12 cellular contexts compared by ENCODE assay signal in the genomic region with DNA sequence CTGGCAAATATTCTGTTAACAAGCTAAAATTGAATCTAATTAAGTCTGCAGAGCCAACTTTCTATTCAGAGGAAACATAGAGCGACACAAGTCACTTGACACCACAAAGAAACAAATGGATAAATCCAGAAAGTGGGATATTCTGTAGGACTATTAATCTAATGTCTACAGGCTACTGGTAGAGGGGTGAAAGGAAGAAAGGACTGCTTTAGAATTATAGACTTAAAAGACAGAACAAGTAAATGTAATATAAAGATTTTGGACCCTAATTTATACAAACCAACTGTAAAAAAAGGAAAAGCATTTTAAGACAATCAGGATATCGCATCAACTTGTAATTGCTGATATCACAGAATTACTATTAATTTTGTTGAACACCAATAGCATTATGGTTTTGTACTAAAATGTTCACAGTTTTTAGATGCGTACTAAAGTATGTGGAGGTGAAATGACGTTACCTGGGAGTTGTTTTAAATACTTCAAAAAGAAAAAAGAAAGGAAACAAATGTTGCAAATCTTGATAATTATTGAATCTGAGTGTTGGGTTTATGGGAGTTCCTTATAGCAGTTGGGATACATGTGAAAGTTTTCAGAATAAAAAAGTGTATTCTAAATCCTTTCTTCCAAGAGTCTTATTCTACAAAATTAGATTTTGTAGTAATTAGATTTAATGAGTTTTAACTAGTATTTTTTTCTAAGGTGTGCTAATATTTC.
A peak's percentile ranks its signal among the peaks of the same experiment; 100 is the strongest.
DNase-seq lines count a peak whose midpoint lies in the region; ATAC-seq, FAIRE-seq and TF ChIP-seq lines count a peak whose summit lies in the region.
"Had no signal": no experiment of that assay in that cellular context is flagged by ENCODE, and none has a peak within 500 bp of the region (broad histone marks: within the 10 kb centered on the region; RNA-seq: fewer than 3 reads in every experiment).

No MANE protein-coding gene starts in this region.

- H3K79me1 ChIP-seq in mesenchymal stem cell (replicated peaks; ENCODE audit: low read length, poor library complexity, severe bottlenecking): peaks cover 7% of the 10 kb centered on the region

- H3K18ac ChIP-seq in mesenchymal stem cell (ENCODE audit: low read depth in 1 of 2, low read length in 2 of 2): no peak overlapping the region

- TF ChIP-seq POLR2A in HepG2 (IDR thresholded peaks at IDR 0.05; ENCODE audit: insufficient read depth in 1 of 2, low read depth in 2 of 2, low read length in 2 of 2) (no peak), right lobe of liver (IDR thresholded peaks at IDR 0.05) (no peak), uterus (IDR thresholded peaks at IDR 0.05) (no peak)

- H3K14ac ChIP-seq in mesenchymal stem cell (ENCODE audit: low read length in 2 of 2): no peak overlapping the region

- no peak for TF ChIP-seq RAD21 in HepG2 (CRISPR knock-in tag; IDR thresholded peaks at IDR 0.05)

- H3K4me1 ChIP-seq in HepG2 (ENCODE audit: insufficient read depth, low read length) (no peaks in the 10 kb centered on the region), right lobe of liver (no peaks in the 10 kb centered on the region), ascending aorta (peaks cover 4 to 37% of the 10 kb centered on the region in 2 donors), mesenchymal stem cell (ENCODE audit: control insufficient read depth, insufficient read depth, low read depth, low read length) (peaks cover 3% of the 10 kb centered on the region), uterus (peaks cover 0 to 7% of the 10 kb centered on the region in 2 donors)

- no peak overlapping the region for H2BK15ac ChIP-seq in mesenchymal stem cell (ENCODE audit: low read depth, poor library complexity, severe bottlenecking)

- no TSS peak for BruUV-seq in HepG2 (replicated peaks; lab: Mats Ljungman, UMichigan)

- intact Hi-C loops in HepG2 (cut with micrococcal nuclease; ENCODE audit: unreplicated experiment): no loop called here
- intact Hi-C loops in right lobe of liver (cut with DNase I): no loop called here
- intact Hi-C loops in ascending aorta (cut with DNase I): loop anchor here (1.0 to 10.0 kb wide), 4 partner anchors 92 to 299 kb away; no protein-coding TSS in a partner anchor
- intact Hi-C loops in uterus (cut with DNase I; ENCODE audit: low total_unique reads): no loop called here

- H3K36me3 ChIP-seq in HepG2 (replicated peaks in 1 of 2; ENCODE audit: control insufficient read depth in 1 of 2, insufficient read depth in 2 of 2, low read length in 2 of 2) (0 out of 5 replicates have a peak, but pooled peaks cover 1 to 9% of the 10 kb centered on the region in 2 experiments), right lobe of liver (peaks cover 0 to 4% (median 0%) of the 10 kb centered on the region in 4 donors), ascending aorta (no peaks in the 10 kb centered on the region), mesenchymal stem cell (ENCODE audit: control insufficient read depth in 1 of 2, insufficient read depth in 2 of 2, low read depth in 1 of 2, low read length in 2 of 2) (no peaks in the 10 kb centered on the region), uterus (no peaks in the 10 kb centered on the region), MG63 (peaks cover 4% of the 10 kb centered on the region; the same call in 1 of the 2 replicates)

- H3K4me2 ChIP-seq in HepG2 (ENCODE audit: low read depth, low read length) (no peak overlapping the region), mesenchymal stem cell (ENCODE audit: low read length, poor library complexity, severe bottlenecking) (no peak overlapping the region)

- H4K8ac ChIP-seq in mesenchymal stem cell (ENCODE audit: low read length): no peak overlapping the region

- H3K9me3 ChIP-seq in HepG2 (ENCODE audit: low read length) (no peaks in the 10 kb centered on the region), right lobe of liver (no peaks in the 10 kb centered on the region), ascending aorta (no peaks in the 10 kb centered on the region), mesenchymal stem cell (ENCODE audit: control insufficient read depth, low read length) (no peaks in the 10 kb centered on the region), uterus (no peaks in the 10 kb centered on the region), MG63 (no peaks in the 10 kb centered on the region)

- WGBS in HepG2 (ENCODE audit: low lambda C conversion rate): 98% methylated on average over 4 of the region's 4 CpGs
- 73% methylated on average over 4 of the region's 4 CpGs for WGBS in right lobe of liver (ENCODE audit: insufficient coverage, low coverage, low lambda C conversion rate, missing lambda C conversion rate)
- 94% methylated on average over 2 of the region's 4 CpGs for WGBS in mesenchymal stem cell

- H3K4ac ChIP-seq in mesenchymal stem cell (ENCODE audit: low read depth in 1 of 2, low read length in 2 of 2): no peak overlapping the region

- in situ Hi-C loops in HepG2 (cut with HindIII; ENCODE audit: extremely low pct_ligation_motif_present, low pct_unique_long_range_greater_than_20kb): no loop called here

- H3K9ac ChIP-seq in HepG2 (ENCODE audit: insufficient read depth, low read depth, low read length) (no peak overlapping the region), mesenchymal stem cell (ENCODE audit: low read length) (peak overlapping the region; percentile 87)

- TF ChIP-seq EP300 in HepG2 (IDR thresholded peaks at IDR 0.05; ENCODE audit: low read depth in 2 of 2, low read length in 2 of 2) (no peak), HepG2 (CRISPR knock-in tag; IDR thresholded peaks at IDR 0.05; ENCODE audit: borderline replicate concordance) (no peak)

- H2AFZ ChIP-seq in HepG2 (ENCODE audit: low read length) (no peak overlapping the region), mesenchymal stem cell (ENCODE audit: low read depth, low read length) (no peak overlapping the region)

- CTCF ChIA-PET in HepG2 (lab: Yijun Ruan, JAX; ENCODE audit: low intra/inter-chr PET ratio, low total read pairs): no interaction called here

- H4K91ac ChIP-seq in mesenchymal stem cell (ENCODE audit: low read length): no peak overlapping the region

- ATAC-seq in HepG2 (no peak), right lobe of liver (no peak)

- H3K4me3 ChIP-seq in HepG2 (replicated peaks in 1 of 3; ENCODE audit: insufficient read depth in 1 of 3, low read depth in 2 of 3, low read length in 3 of 3) (no peak overlapping the region), right lobe of liver (no peak overlapping the region), ascending aorta (no peak overlapping the region), mesenchymal stem cell (ENCODE audit: insufficient read depth in 1 of 2, low read depth in 1 of 2, low read length in 2 of 2) (peak overlapping the region in 1 of 2 experiments; percentile 13), uterus (no peak overlapping the region), MG63 (no peak overlapping the region)

- H2BK12ac ChIP-seq in mesenchymal stem cell (ENCODE audit: low read length in 2 of 2): no peak overlapping the region

- TF ChIP-seq CTCF in HepG2 (CRISPR knock-in tag; IDR thresholded peaks at IDR 0.05): no peak
- no peak for TF ChIP-seq CTCF in right lobe of liver (IDR thresholded peaks at IDR 0.05)
- TF ChIP-seq CTCF in ascending aorta (IDR thresholded peaks at IDR 0.05): no peak
- TF ChIP-seq CTCF in uterus (IDR thresholded peaks at IDR 0.05): no peak

- no peak overlapping the region for H2BK120ac ChIP-seq in mesenchymal stem cell (ENCODE audit: low read depth, low read length)

- no peak overlapping the region for H2BK5ac ChIP-seq in mesenchymal stem cell (ENCODE audit: low read depth, low read length, poor library complexity, severe bottlenecking)

- no peak overlapping the region for H3K23ac ChIP-seq in mesenchymal stem cell (ENCODE audit: low read length in 2 of 2)

- DNase-seq in HepG2 (ENCODE audit: low spot score) (no peak), right lobe of liver (no peak), ascending aorta (ENCODE audit: low spot score in 2 of 2) (no peak), mesenchymal stem cell (no peak), uterus (no peak), hippocampal formation (lab: John Stamatoyannopoulos, UW) (no peak), DMS153 treated with DMSO at 0.1 percent for 48 hours (lab: John Stamatoyannopoulos, UW; ENCODE audit: unreplicated experiment) (no peak), MG63 (no peak)
- DNase-seq: activated CD4-positive, alpha-beta T cell treated with anti-CD3 and anti-CD28 coated beads, Interleukin-2, amount 50 U/mL, for 4 hours; NCI-H1417; occipital lobe had no signal

- no peaks in the 10 kb centered on the region for H3K79me2 ChIP-seq in HepG2 (ENCODE audit: insufficient read depth, low read length)

- no peaks in the 10 kb centered on the region for H4K20me1 ChIP-seq in HepG2 (ENCODE audit: insufficient read depth, low read length)

- no peak overlapping the region for H3K27ac ChIP-seq in HepG2 (ENCODE audit: extremely low read length, insufficient read depth, low read length)
- no peak overlapping the region for H3K27ac ChIP-seq in right lobe of liver
- H3K27ac ChIP-seq in ascending aorta: peak overlapping the region; percentile 73 to 76
- H3K27ac ChIP-seq in mesenchymal stem cell (ENCODE audit: low read length, poor library complexity, severe bottlenecking): no peak overlapping the region
- H3K27ac ChIP-seq in uterus: peak overlapping the region; percentile 66 to 83

- H3K27me3 ChIP-seq in HepG2 (ENCODE audit: control insufficient read depth in 1 of 2, insufficient read depth in 2 of 2, low read length in 2 of 2): no peaks in the 10 kb centered on the region
- H3K27me3 ChIP-seq in right lobe of liver: no peaks in the 10 kb centered on the region
- H3K27me3 ChIP-seq in ascending aorta: no peaks in the 10 kb centered on the region
- no peaks in the 10 kb centered on the region for H3K27me3 ChIP-seq in mesenchymal stem cell (ENCODE audit: control insufficient read depth in 1 of 2, insufficient read depth in 1 of 2, low read length in 2 of 2)
- no peaks in the 10 kb centered on the region for H3K27me3 ChIP-seq in uterus
- no peaks in the 10 kb centered on the region for H3K27me3 ChIP-seq in MG63

- POLR2A ChIA-PET in HepG2 (lab: Yijun Ruan, JAX): no interaction called here

- H2AK5ac ChIP-seq in mesenchymal stem cell (ENCODE audit: low read length, severe bottlenecking): no peak overlapping the region

- no peak for FAIRE-seq in HepG2 (lab: Jason Lieb, UNC)
- FAIRE-seq: GM18507 had no signal

TF ChIP-seq in HepG2, 621 proteins besides CTCF, POLR2A, EP300 and RAD21 (continues in another document):
- TF ChIP-seq, protein P1, sequence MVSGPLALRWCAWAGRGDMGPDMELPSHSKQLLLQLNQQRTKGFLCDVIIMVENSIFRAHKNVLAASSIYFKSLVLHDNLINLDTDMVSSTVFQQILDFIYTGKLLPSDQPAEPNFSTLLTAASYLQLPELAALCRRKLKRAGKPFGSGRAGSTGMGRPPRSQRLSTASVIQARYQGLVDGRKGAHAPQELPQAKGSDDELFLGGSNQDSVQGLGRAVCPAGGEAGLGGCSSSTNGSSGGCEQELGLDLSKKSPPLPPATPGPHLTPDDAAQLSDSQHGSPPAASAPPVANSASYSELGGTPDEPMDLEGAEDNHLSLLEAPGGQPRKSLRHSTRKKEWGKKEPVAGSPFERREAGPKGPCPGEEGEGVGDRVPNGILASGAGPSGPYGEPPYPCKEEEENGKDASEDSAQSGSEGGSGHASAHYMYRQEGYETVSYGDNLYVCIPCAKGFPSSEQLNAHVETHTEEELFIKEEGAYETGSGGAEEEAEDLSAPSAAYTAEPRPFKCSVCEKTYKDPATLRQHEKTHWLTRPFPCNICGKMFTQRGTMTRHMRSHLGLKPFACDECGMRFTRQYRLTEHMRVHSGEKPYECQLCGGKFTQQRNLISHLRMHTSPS (CRISPR knock-in tag; IDR thresholded peaks at IDR 0.05; ENCODE audit: low read depth): no peak
- no peak for TF ChIP-seq SMAD9 (CRISPR knock-in tag; IDR thresholded peaks at IDR 0.05)

Comparison
In these comparisons a context has a peak if more than half of its experiments do, and no peak if none do; other contexts are left out.
1. H3K27ac ChIP-seq: peak in ascending aorta (2 of 2) and uterus (2 of 2); none in HepG2 (single experiment), right lobe of liver (0 of 3) and mesenchymal stem cell (single experiment).